In genomic region chr12:96444403-96444802, GRCh38 we compare ENCODE assay signal across 16 cellular contexts. TPM values are rescaled to one million over a fixed set of nuclear protein-coding genes. Genes with fewer than 3 reads are reported as not detected.
DNase-seq lines count a peak whose midpoint lies in the region; ATAC-seq, FAIRE-seq and TF ChIP-seq lines count a peak whose summit lies in the region.
"Had no signal": no experiment of that assay in that cellular context is flagged by ENCODE, and none has a peak within 500 bp of the region (broad histone marks: within the 10 kb centered on the region; RNA-seq: fewer than 3 reads in every experiment).

No MANE protein-coding gene starts in this region.

- H3K27ac ChIP-seq in HepG2 (ENCODE audit: extremely low read length, insufficient read depth, low read length) (no peak overlapping the region), left lung (peak overlapping the region in 1 of 2 donors; percentile 64), Peyer's patch (no peak overlapping the region)

- H3K27me3 Mint-ChIP-seq in stimulated activated naive CD8-positive, alpha-beta T cell treated with anti-CD3 and anti-CD28 coated beads, Interleukin-15, Interleukin-2, amounts not matched to agents 100 ng/mL and 50 ng/mL, for 24 hours: no peaks in the 10 kb centered on the region
- no peaks in the 10 kb centered on the region for H3K27me3 Mint-ChIP-seq in activated CD8-positive, alpha-beta T cell treated with anti-CD3 and anti-CD28 coated beads for 36 hours
- H3K27me3 Mint-ChIP-seq: activated CD4-positive, alpha-beta T cell treated with anti-CD3 and anti-CD28 coated beads, Interleukin-2, amount 10 ng/mL, durations not matched to agents 24 days and 14 days had no signal

- TF ChIP-seq CTCF in activated CD8-positive, alpha-beta T cell treated with anti-CD3 and anti-CD28 coated beads for 36 hours (IDR thresholded peaks at IDR 0.05): no peak
- no peak for TF ChIP-seq CTCF in HepG2 (CRISPR knock-in tag; IDR thresholded peaks at IDR 0.05)
- no peak for TF ChIP-seq CTCF in left lung (IDR thresholded peaks at IDR 0.05)
- no peak for TF ChIP-seq CTCF in Peyer's patch (IDR thresholded peaks at IDR 0.05)

- no peaks in the 10 kb centered on the region for H4K20me1 ChIP-seq in HepG2 (ENCODE audit: insufficient read depth, low read length)

- in situ Hi-C loops in HepG2 (cut with HindIII; ENCODE audit: extremely low pct_ligation_motif_present, low pct_unique_long_range_greater_than_20kb): no loop called here

- CTCF ChIA-PET in activated CD8-positive, alpha-beta T cell treated with anti-CD3 and anti-CD28 coated beads for 36 hours (lab: Charles Lee): interaction anchor here (1.5 kb wide), 1 partner anchor 59 kb away, joined by 3 read pairs; no protein-coding TSS in a partner anchor
- CTCF ChIA-PET in HepG2 (lab: Yijun Ruan, JAX; ENCODE audit: low intra/inter-chr PET ratio, low total read pairs): no interaction called here

- H2AFZ ChIP-seq in HepG2 (ENCODE audit: low read length): no peak overlapping the region

- no peak overlapping the region for H3K4me3 ChIP-seq in HepG2 (replicated peaks in 1 of 3; ENCODE audit: insufficient read depth in 1 of 3, low read depth in 2 of 3, low read length in 3 of 3)
- no peak overlapping the region for H3K4me3 ChIP-seq in left lung
- H3K4me3 ChIP-seq in Peyer's patch: no peak overlapping the region

- intact Hi-C loops in activated CD8-positive, alpha-beta T cell treated with anti-CD3 and anti-CD28 coated beads for 36 hours (cut with micrococcal nuclease): no loop called here
- intact Hi-C loops in HepG2 (cut with micrococcal nuclease; ENCODE audit: unreplicated experiment) (no loop called here), left lung (cut with DNase I) (no loop called here)

- 65% methylated on average over 10 of the region's 10 CpGs for WGBS in HepG2 (ENCODE audit: low lambda C conversion rate)

- H3K79me2 ChIP-seq in HepG2 (ENCODE audit: insufficient read depth, low read length): no peaks in the 10 kb centered on the region

- no peak for ATAC-seq in stimulated activated naive CD8-positive, alpha-beta T cell treated with anti-CD3 and anti-CD28 coated beads, Interleukin-15, Interleukin-2, amounts not matched to agents 100 U/mL and 50 U/mL, for 24 hours
- ATAC-seq in activated CD8-positive, alpha-beta T cell treated with anti-CD3 and anti-CD28 coated beads for 36 hours: no peak
- no peak for ATAC-seq in HepG2
- no peak for ATAC-seq in left lung

- no peaks in the 10 kb centered on the region for H3K9me3 ChIP-seq in HepG2 (ENCODE audit: low read length)
- no peaks in the 10 kb centered on the region for H3K9me3 ChIP-seq in left lung
- no peaks in the 10 kb centered on the region for H3K9me3 ChIP-seq in Peyer's patch

- DNase-seq in stimulated activated naive CD8-positive, alpha-beta T cell treated with anti-CD3 and anti-CD28 coated beads, Interleukin-15, Interleukin-2, amounts not matched to agents 100 U/mL and 50 U/mL, for 24 hours: no peak
- no peak for DNase-seq in activated CD8-positive, alpha-beta T cell treated with anti-CD3 and anti-CD28 coated beads for 36 hours
- DNase-seq in HepG2 (ENCODE audit: low spot score): no peak
- DNase-seq in NCI-H345 (lab: John Stamatoyannopoulos, UW): no peak
- no peak for DNase-seq in left lung
- no peak for DNase-seq in Peyer's patch
- DNase-seq: activated CD4-positive, alpha-beta T cell treated with anti-CD3 and anti-CD28 coated beads, Interleukin-2, amount 10 ng/mL, durations not matched to agents 24 days and 14 days; activated T-cell treated with anti-CD3 and anti-CD28 coated beads for 4 hours; AML-193; erythroblast; NCI-H1048; NCI-H2029 treated with DMSO at 0.1 percent for 48 hours; nucleus accumbens; retina; trophoblast cell had no signal

- TF ChIP-seq EP300 in HepG2 (IDR thresholded peaks at IDR 0.05; ENCODE audit: low read depth in 2 of 2, low read length in 2 of 2): no peak
- no peak for TF ChIP-seq EP300 in HepG2 (CRISPR knock-in tag; IDR thresholded peaks at IDR 0.05; ENCODE audit: borderline replicate concordance)

- TF ChIP-seq RAD21 in HepG2 (CRISPR knock-in tag; IDR thresholded peaks at IDR 0.05): no peak

- H3K27ac Mint-ChIP-seq in stimulated activated naive CD8-positive, alpha-beta T cell treated with anti-CD3 and anti-CD28 coated beads, Interleukin-15, Interleukin-2, amounts not matched to agents 100 ng/mL and 50 ng/mL, for 24 hours: peak overlapping the region; percentile 61
- H3K27ac Mint-ChIP-seq in activated CD8-positive, alpha-beta T cell treated with anti-CD3 and anti-CD28 coated beads for 36 hours: peak overlapping the region; percentile 97

- POLR2A ChIA-PET in activated CD8-positive, alpha-beta T cell treated with anti-CD3 and anti-CD28 coated beads for 36 hours (lab: Charles Lee): no interaction called here
- POLR2A ChIA-PET in HepG2 (lab: Yijun Ruan, JAX): no interaction called here

- H3K4me2 ChIP-seq in HepG2 (ENCODE audit: low read depth, low read length): no peak overlapping the region

- H3K27me3 ChIP-seq in HepG2 (ENCODE audit: control insufficient read depth in 1 of 2, insufficient read depth in 2 of 2, low read length in 2 of 2) (no peaks in the 10 kb centered on the region; a peak in 1 of 5 replicates), left lung (no peaks in the 10 kb centered on the region), Peyer's patch (no peaks in the 10 kb centered on the region)

- no peak for FAIRE-seq in HepG2 (lab: Jason Lieb, UNC)

- H3K36me3 ChIP-seq in HepG2 (replicated peaks in 1 of 2; ENCODE audit: control insufficient read depth in 1 of 2, insufficient read depth in 2 of 2, low read length in 2 of 2) (no peaks in the 10 kb centered on the region), left lung (no peaks in the 10 kb centered on the region), Peyer's patch (no peaks in the 10 kb centered on the region)

- no peak overlapping the region for H3K9ac ChIP-seq in HepG2 (ENCODE audit: insufficient read depth, low read depth, low read length)

- H3K4me1 Mint-ChIP-seq in stimulated activated naive CD8-positive, alpha-beta T cell treated with anti-CD3 and anti-CD28 coated beads, Interleukin-15, Interleukin-2, amounts not matched to agents 100 ng/mL and 50 ng/mL, for 24 hours (ENCODE audit: low read depth): peaks cover 58% of the 10 kb centered on the region
- peaks cover 44% of the 10 kb centered on the region for H3K4me1 Mint-ChIP-seq in activated CD8-positive, alpha-beta T cell treated with anti-CD3 and anti-CD28 coated beads for 36 hours (ENCODE audit: low read depth)

- peaks cover 4% of the 10 kb centered on the region for H3K9me3 Mint-ChIP-seq in stimulated activated naive CD8-positive, alpha-beta T cell treated with anti-CD3 and anti-CD28 coated beads, Interleukin-15, Interleukin-2, amounts not matched to agents 100 ng/mL and 50 ng/mL, for 24 hours
- H3K9me3 Mint-ChIP-seq in activated CD8-positive, alpha-beta T cell treated with anti-CD3 and anti-CD28 coated beads for 36 hours: peaks cover 2% of the 10 kb centered on the region

- no peaks in the 10 kb centered on the region for H3K36me3 Mint-ChIP-seq in stimulated activated naive CD8-positive, alpha-beta T cell treated with anti-CD3 and anti-CD28 coated beads, Interleukin-15, Interleukin-2, amounts not matched to agents 100 ng/mL and 50 ng/mL, for 24 hours (ENCODE audit: low read depth)
- peaks cover 8% of the 10 kb centered on the region for H3K36me3 Mint-ChIP-seq in activated CD8-positive, alpha-beta T cell treated with anti-CD3 and anti-CD28 coated beads for 36 hours (ENCODE audit: low read depth)

- TF ChIP-seq POLR2A in HepG2 (IDR thresholded peaks at IDR 0.05; ENCODE audit: insufficient read depth in 1 of 2, low read depth in 2 of 2, low read length in 2 of 2) (no peak), Peyer's patch (IDR thresholded peaks at IDR 0.05) (no peak)

- no peak overlapping the region for H3K4me3 Mint-ChIP-seq in stimulated activated naive CD8-positive, alpha-beta T cell treated with anti-CD3 and anti-CD28 coated beads, Interleukin-15, Interleukin-2, amounts not matched to agents 100 ng/mL and 50 ng/mL, for 24 hours
- H3K4me3 Mint-ChIP-seq in activated CD8-positive, alpha-beta T cell treated with anti-CD3 and anti-CD28 coated beads for 36 hours: no peak overlapping the region
- H3K4me3 Mint-ChIP-seq: activated CD4-positive, alpha-beta T cell treated with anti-CD3 and anti-CD28 coated beads, Interleukin-2, amount 10 ng/mL, durations not matched to agents 24 days and 14 days had no signal

- no TSS peak for BruUV-seq in HepG2 (replicated peaks; lab: Mats Ljungman, UMichigan)

- no peaks in the 10 kb centered on the region for H3K4me1 ChIP-seq in HepG2 (ENCODE audit: insufficient read depth, low read length)
- H3K4me1 ChIP-seq in left lung: peaks cover 0 to 25% of the 10 kb centered on the region in 2 donors
- peaks cover 0 to 6% (median 0%) of the 10 kb centered on the region in 4 donors for H3K4me1 ChIP-seq in Peyer's patch

RNA-seq across cellular contexts. Expression of gene CDK17, which starts 44.2 kb away (rescaled TPM):
- total RNA-seq in activated CD8-positive, alpha-beta T cell treated with anti-CD3 and anti-CD28 coated beads for 36 hours: 10 to 100 TPM; 28.4 to 29.0 TPM
- 20.1 and 22.3 TPM in 2 replicates for total RNA-seq in HepG2 (2016; rRNA removed; fragmentation: Illumina TruSeq; extraction: Trizol)
- 12.4 and 17.6 TPM in 2 replicates for total RNA-seq in HepG2 (2016; cell fraction: cytosol; rRNA removed; fragmentation: Illumina TruSeq; extraction: Trizol; ENCODE audit: low read depth)
- 21.4 and 21.8 TPM in 2 replicates for total RNA-seq in HepG2 (2016; cell fraction: insoluble cytoplasmic fraction; rRNA removed; fragmentation: Illumina TruSeq; extraction: Trizol)
- total RNA-seq in HepG2 (2016; cell fraction: membrane; rRNA removed; fragmentation: Illumina TruSeq; extraction: Trizol): 6.8 and 8.7 TPM in 2 replicates
- 33.8 and 35.2 TPM in 2 replicates for total RNA-seq in HepG2 (2016; cell fraction: nucleus; rRNA removed; fragmentation: Illumina TruSeq; extraction: Trizol)
- polyA plus RNA-seq in HepG2 (2011; rRNA removed): 7.6 and 9.9 TPM in 2 replicates
- polyA plus RNA-seq in HepG2 (2011; cell fraction: cytosol; rRNA removed): 3.7 and 6.4 TPM in 2 replicates
- 8.2 and 10.0 TPM in 2 replicates for polyA plus RNA-seq in HepG2 (2011; cell fraction: nucleus; rRNA removed)
- polyA plus RNA-seq in HepG2 (2012): 9.6 and 11.9 TPM in 2 replicates
- 0.41 and 0.44 TPM in 2 replicates for polyA plus RNA-seq in HepG2 (2016; cell fraction: cytosol; fragmentation: Illumina TruSeq; extraction: Trizol; ENCODE audit: low read depth)
- polyA plus RNA-seq in HepG2 (2016; cell fraction: insoluble cytoplasmic fraction; fragmentation: Illumina TruSeq; extraction: Trizol; ENCODE audit: low read depth): 13.7 and 14.3 TPM in 2 replicates
- 1.9 and 2.1 TPM in 2 replicates for polyA plus RNA-seq in HepG2 (2016; cell fraction: membrane; fragmentation: Illumina TruSeq; extraction: Trizol; ENCODE audit: low read depth)
- polyA plus RNA-seq in HepG2 (2016; cell fraction: nucleus; fragmentation: Illumina TruSeq; extraction: Trizol; ENCODE audit: insufficient read depth, low read depth): 9.6 and 12.3 TPM in 2 replicates
- polyA minus RNA-seq in HepG2 (2011; rRNA and poly(A)+ RNA removed; ENCODE audit: low replicate concordance): 36.0 and 45.8 TPM in 2 replicates
- 25.9 and 29.8 TPM in 2 replicates for polyA minus RNA-seq in HepG2 (2011; cell fraction: cytosol; rRNA and poly(A)+ RNA removed)
- 152 and 172 TPM in 2 replicates for polyA minus RNA-seq in HepG2 (2011; cell fraction: nucleus; rRNA and poly(A)+ RNA removed)
- 10 to 100 TPM; 32.1 to 36.4 TPM for total RNA-seq in left lung
- total RNA-seq in Peyer's patch: 100 to 1,000 TPM in 1 of 4 donors, 10 to 100 TPM in 3; 41.2 to 126 (median 45.7) TPM

RNA-seq across cellular contexts. Expression of gene CFAP54, which starts 45.0 kb away (rescaled TPM):
- under 1 TPM; 0.38 to 0.45 TPM for total RNA-seq in activated CD8-positive, alpha-beta T cell treated with anti-CD3 and anti-CD28 coated beads for 36 hours
- not detected in 2 replicates for total RNA-seq in HepG2 (2016; rRNA removed; fragmentation: Illumina TruSeq; extraction: Trizol)
- not detected in 2 replicates for total RNA-seq in HepG2 (2016; cell fraction: cytosol; rRNA removed; fragmentation: Illumina TruSeq; extraction: Trizol; ENCODE audit: low read depth)
- not detected in 2 replicates for total RNA-seq in HepG2 (2016; cell fraction: insoluble cytoplasmic fraction; rRNA removed; fragmentation: Illumina TruSeq; extraction: Trizol)
- not detected in 2 replicates for total RNA-seq in HepG2 (2016; cell fraction: membrane; rRNA removed; fragmentation: Illumina TruSeq; extraction: Trizol)
- not detected in 2 replicates for total RNA-seq in HepG2 (2016; cell fraction: nucleus; rRNA removed; fragmentation: Illumina TruSeq; extraction: Trizol)
- not detected in 2 replicates for polyA plus RNA-seq in HepG2 (2011; rRNA removed)
- polyA plus RNA-seq in HepG2 (2011; cell fraction: cytosol; rRNA removed): not detected in 2 replicates
- polyA plus RNA-seq in HepG2 (2011; cell fraction: nucleus; rRNA removed): not detected in 2 replicates
- polyA plus RNA-seq in HepG2 (2012): not detected in 2 replicates
- polyA plus RNA-seq in HepG2 (2016; cell fraction: cytosol; fragmentation: Illumina TruSeq; extraction: Trizol; ENCODE audit: low read depth): not detected in 2 replicates
- not detected in 2 replicates for polyA plus RNA-seq in HepG2 (2016; cell fraction: insoluble cytoplasmic fraction; fragmentation: Illumina TruSeq; extraction: Trizol; ENCODE audit: low read depth)
- polyA plus RNA-seq in HepG2 (2016; cell fraction: membrane; fragmentation: Illumina TruSeq; extraction: Trizol; ENCODE audit: low read depth): not detected in 2 replicates
- polyA plus RNA-seq in HepG2 (2016; cell fraction: nucleus; fragmentation: Illumina TruSeq; extraction: Trizol; ENCODE audit: insufficient read depth, low read depth): not detected in 2 replicates
- polyA minus RNA-seq in HepG2 (2011; rRNA and poly(A)+ RNA removed; ENCODE audit: low replicate concordance): 0.16 TPM in 1 of 2 replicates, not detected in the other
- polyA minus RNA-seq in HepG2 (2011; cell fraction: cytosol; rRNA and poly(A)+ RNA removed): not detected in 2 replicates
- not detected in 2 replicates for polyA minus RNA-seq in HepG2 (2011; cell fraction: nucleus; rRNA and poly(A)+ RNA removed)
- 1 to 10 TPM; 1.1 to 3.2 TPM for total RNA-seq in left lung
- 1 to 10 TPM in 1 of 4 donors, under 1 TPM in 2, not detected in 1; 0.80 to 2.7 (median 0.83) TPM for total RNA-seq in Peyer's patch
